10 cellular contexts compared by ENCODE assay signal in the genomic region with DNA sequence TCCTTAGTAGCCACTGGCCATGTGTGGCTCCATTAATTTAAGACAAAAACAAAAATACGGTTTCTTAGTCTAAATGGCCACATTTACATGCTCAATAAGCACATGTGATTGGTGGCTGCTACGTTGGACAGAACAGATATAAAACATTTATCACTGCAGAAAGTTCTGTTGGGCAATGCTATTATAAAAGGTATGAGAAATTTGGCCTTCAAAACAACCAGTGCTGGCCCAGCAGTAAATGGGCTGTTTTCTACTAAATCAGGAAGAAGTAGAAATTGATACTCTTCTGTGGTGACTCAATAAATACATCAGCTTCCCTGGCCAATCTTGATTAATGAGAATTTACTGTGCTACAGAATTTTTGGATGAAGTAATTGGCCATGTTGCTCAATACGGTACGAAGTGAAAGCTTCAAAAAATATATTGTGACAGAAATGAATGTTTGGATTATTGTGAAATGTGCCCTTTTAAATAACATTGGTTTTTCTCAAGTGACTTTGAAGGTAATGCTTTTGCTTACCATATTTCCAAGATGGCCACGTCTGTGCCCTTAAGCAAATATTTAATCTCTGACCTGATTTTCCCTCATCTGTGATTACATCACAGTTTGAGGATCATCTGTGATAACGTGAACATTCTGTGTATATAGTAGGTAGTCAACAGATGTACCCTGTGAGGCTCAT. TPM values are rescaled to one million over a fixed set of nuclear protein-coding genes. Genes with fewer than 3 reads are reported as not detected.
DNase-seq lines count a peak whose midpoint lies in the region; ATAC-seq, FAIRE-seq and TF ChIP-seq lines count a peak whose summit lies in the region.
"Had no signal": no experiment of that assay in that cellular context is flagged by ENCODE, and none has a peak within 500 bp of the region (broad histone marks: within the 10 kb centered on the region; RNA-seq: fewer than 3 reads in every experiment).

No MANE protein-coding gene starts in this region.

- H3K27ac ChIP-seq in HepG2 (ENCODE audit: extremely low read length, insufficient read depth, low read length) (peak overlapping the region; percentile 12), foreskin keratinocyte (no peak overlapping the region)

- peaks cover 71% of the 10 kb centered on the region for H3K36me3 Mint-ChIP-seq in activated naive CD8-positive, alpha-beta T cell treated with anti-CD3 and anti-CD28 coated beads for 36 hours

- no peaks in the 10 kb centered on the region for H3K27me3 Mint-ChIP-seq in activated naive CD8-positive, alpha-beta T cell treated with anti-CD3 and anti-CD28 coated beads for 36 hours

- H3K27me3 ChIP-seq in HepG2 (ENCODE audit: control insufficient read depth in 1 of 2, insufficient read depth in 2 of 2, low read length in 2 of 2): no peaks in the 10 kb centered on the region; a peak in 2 of 5 replicates
- no peaks in the 10 kb centered on the region for H3K27me3 ChIP-seq in foreskin keratinocyte

- H3K4me1 ChIP-seq in HepG2 (ENCODE audit: insufficient read depth, low read length) (peaks cover 74% of the 10 kb centered on the region), foreskin keratinocyte (peaks cover 18% of the 10 kb centered on the region)

- H3K9ac ChIP-seq in HepG2 (ENCODE audit: insufficient read depth, low read depth, low read length): no peak overlapping the region

- TF ChIP-seq POLR2A in HepG2 (IDR thresholded peaks at IDR 0.05; ENCODE audit: insufficient read depth in 1 of 2, low read depth in 2 of 2, low read length in 2 of 2): no peak; a peak in 1 of 4 replicates

- ATAC-seq in HepG2 (no peak), foreskin keratinocyte (no peak)

- intact Hi-C loops in HepG2 (cut with micrococcal nuclease; ENCODE audit: unreplicated experiment): no loop called here

- H3K27ac Mint-ChIP-seq in activated naive CD8-positive, alpha-beta T cell treated with anti-CD3 and anti-CD28 coated beads for 36 hours: peak overlapping the region; percentile 75

- TF ChIP-seq RAD21 in HepG2 (CRISPR knock-in tag; IDR thresholded peaks at IDR 0.05): no peak

- no peaks in the 10 kb centered on the region for H3K9me3 Mint-ChIP-seq in activated naive CD8-positive, alpha-beta T cell treated with anti-CD3 and anti-CD28 coated beads for 36 hours

- POLR2A ChIA-PET in HepG2 (lab: Yijun Ruan, JAX): interaction anchor here (1.1 to 2.1 kb wide), 3 partner anchors 11 to 47 kb away, joined by 3 to 6 read pairs (median 4); a partner anchor contains a TSS

- in situ Hi-C loops in HepG2 (cut with HindIII; ENCODE audit: extremely low pct_ligation_motif_present, low pct_unique_long_range_greater_than_20kb): no loop called here

- DNase-seq in AG10803 (ENCODE audit: low read depth) (peak; percentile 77), HuH-7 (ENCODE audit: low spot score) (peak; percentile 21), HepG2 (ENCODE audit: low spot score) (peak; percentile 89), activated gamma-delta T cell treated with Interleukin-2 at 50 U/mL for 16 hours (no peak), DMS153 treated with DMSO at 0.1 percent for 48 hours (lab: John Stamatoyannopoulos, UW; ENCODE audit: unreplicated experiment) (no peak), foreskin keratinocyte (no peak), NCI-H345 treated with DMSO at 0.1 percent for 48 hours (lab: John Stamatoyannopoulos, UW; ENCODE audit: unreplicated experiment) (no peak)
- DNase-seq in activated naive CD8-positive, alpha-beta T cell treated with anti-CD3 and anti-CD28 coated beads for 36 hours: no peak
- DNase-seq: hippocampal formation had no signal

- H3K4me2 ChIP-seq in HepG2 (ENCODE audit: low read depth, low read length): peak overlapping the region; percentile 68

- peak overlapping the region; percentile 94 for H3K4me3 Mint-ChIP-seq in activated naive CD8-positive, alpha-beta T cell treated with anti-CD3 and anti-CD28 coated beads for 36 hours

- peaks cover 15 to 37% of the 10 kb centered on the region in 2 experiments for H3K36me3 ChIP-seq in HepG2 (replicated peaks in 1 of 2; ENCODE audit: control insufficient read depth in 1 of 2, insufficient read depth in 2 of 2, low read length in 2 of 2)

- BruUV-seq in HepG2 (replicated peaks; lab: Mats Ljungman, UMichigan): TSS peak; percentile 4

- CTCF ChIA-PET in HepG2 (lab: Yijun Ruan, JAX; ENCODE audit: low intra/inter-chr PET ratio, low total read pairs): no interaction called here

- FAIRE-seq in HepG2 (lab: Jason Lieb, UNC): peak; percentile 65
- FAIRE-seq: RCC 7860 had no signal

- peaks cover 70% of the 10 kb centered on the region for H4K20me1 ChIP-seq in HepG2 (ENCODE audit: insufficient read depth, low read length)

- 15% methylated on average over 6 of the region's 6 CpGs for WGBS in HepG2 (ENCODE audit: low lambda C conversion rate)

- H3K4me1 Mint-ChIP-seq in activated naive CD8-positive, alpha-beta T cell treated with anti-CD3 and anti-CD28 coated beads for 36 hours: peaks cover 56% of the 10 kb centered on the region

- no peak overlapping the region for H3K4me3 ChIP-seq in AG10803 (ENCODE audit: low read length)
- no peak overlapping the region; a peak in 2 of 6 replicates for H3K4me3 ChIP-seq in HepG2 (replicated peaks in 1 of 3; ENCODE audit: insufficient read depth in 1 of 3, low read depth in 2 of 3, low read length in 3 of 3)

- TF ChIP-seq EP300 in HepG2 (IDR thresholded peaks at IDR 0.05; ENCODE audit: low read depth in 2 of 2, low read length in 2 of 2) (peak in 1 of 2 experiments; percentile 62; a peak in 1 of 4 replicates), HepG2 (CRISPR knock-in tag; IDR thresholded peaks at IDR 0.05; ENCODE audit: borderline replicate concordance) (no peak)

- peaks cover 91% of the 10 kb centered on the region for H3K79me2 ChIP-seq in HepG2 (ENCODE audit: insufficient read depth, low read length)

- TF ChIP-seq CTCF in AG10803 (conservative IDR thresholded peaks at IDR 0.05; ENCODE audit: low read length) (no peak), HepG2 (CRISPR knock-in tag; IDR thresholded peaks at IDR 0.05) (no peak), foreskin keratinocyte (conservative IDR thresholded peaks at IDR 0.05) (no peak)

- H2AFZ ChIP-seq in HepG2 (ENCODE audit: low read length): no peak overlapping the region

- no peaks in the 10 kb centered on the region for H3K9me3 ChIP-seq in HepG2 (ENCODE audit: low read length)

RNA-seq across cellular contexts. Expression of a gene that starts 4.2 kb away (rescaled TPM):
- 100 to 1,000 TPM; 222 to 223 TPM for total RNA-seq in activated naive CD8-positive, alpha-beta T cell treated with anti-CD3 and anti-CD28 coated beads for 36 hours
- total RNA-seq in HepG2 (2016; rRNA removed; fragmentation: Illumina TruSeq; extraction: Trizol) (306 and 476 TPM in 2 replicates), foreskin keratinocyte (137 and 170 TPM in 2 replicates)
- 42.9 and 56.4 TPM in 2 replicates for total RNA-seq in HepG2 (2016; cell fraction: cytosol; rRNA removed; fragmentation: Illumina TruSeq; extraction: Trizol; ENCODE audit: low read depth)
- 309 and 474 TPM in 2 replicates for total RNA-seq in HepG2 (2016; cell fraction: insoluble cytoplasmic fraction; rRNA removed; fragmentation: Illumina TruSeq; extraction: Trizol)
- total RNA-seq in HepG2 (2016; cell fraction: membrane; rRNA removed; fragmentation: Illumina TruSeq; extraction: Trizol): 79.1 and 92.3 TPM in 2 replicates
- total RNA-seq in HepG2 (2016; cell fraction: nucleus; rRNA removed; fragmentation: Illumina TruSeq; extraction: Trizol): 126 TPM in 2 replicates
- polyA plus RNA-seq in HepG2 (2011; rRNA removed) (95.9 and 102 TPM in 2 replicates), foreskin keratinocyte (116 and 146 TPM in 2 replicates)
- 43.2 and 82.0 TPM in 2 replicates for polyA plus RNA-seq in HepG2 (2011; cell fraction: cytosol; rRNA removed)
- polyA plus RNA-seq in HepG2 (2011; cell fraction: nucleus; rRNA removed): 19.9 and 31.3 TPM in 2 replicates
- 102 and 153 TPM in 2 replicates for polyA plus RNA-seq in HepG2 (2012)
- 26.1 and 28.0 TPM in 2 replicates for polyA plus RNA-seq in HepG2 (2016; cell fraction: cytosol; fragmentation: Illumina TruSeq; extraction: Trizol; ENCODE audit: low read depth)
- 484 and 519 TPM in 2 replicates for polyA plus RNA-seq in HepG2 (2016; cell fraction: insoluble cytoplasmic fraction; fragmentation: Illumina TruSeq; extraction: Trizol; ENCODE audit: low read depth)
- polyA plus RNA-seq in HepG2 (2016; cell fraction: membrane; fragmentation: Illumina TruSeq; extraction: Trizol; ENCODE audit: low read depth): 42.3 and 49.5 TPM in 2 replicates
- 166 and 181 TPM in 2 replicates for polyA plus RNA-seq in HepG2 (2016; cell fraction: nucleus; fragmentation: Illumina TruSeq; extraction: Trizol; ENCODE audit: insufficient read depth, low read depth)
- polyA minus RNA-seq in HepG2 (2011; rRNA and poly(A)+ RNA removed; ENCODE audit: low replicate concordance): 73.7 and 236 TPM in 2 replicates
- polyA minus RNA-seq in HepG2 (2011; cell fraction: cytosol; rRNA and poly(A)+ RNA removed): 80.4 and 96.1 TPM in 2 replicates
- polyA minus RNA-seq in HepG2 (2011; cell fraction: nucleus; rRNA and poly(A)+ RNA removed): 51.5 and 96.6 TPM in 2 replicates

RNA-seq across cellular contexts. Expression of a gene that starts 27.8 kb away (rescaled TPM):
- 10 to 100 TPM; 55.4 to 59.1 TPM for total RNA-seq in activated naive CD8-positive, alpha-beta T cell treated with anti-CD3 and anti-CD28 coated beads for 36 hours
- 44.9 and 54.0 TPM in 2 replicates for total RNA-seq in HepG2 (2016; rRNA removed; fragmentation: Illumina TruSeq; extraction: Trizol)
- 13.8 and 14.5 TPM in 2 replicates for total RNA-seq in HepG2 (2016; cell fraction: cytosol; rRNA removed; fragmentation: Illumina TruSeq; extraction: Trizol; ENCODE audit: low read depth)
- total RNA-seq in HepG2 (2016; cell fraction: insoluble cytoplasmic fraction; rRNA removed; fragmentation: Illumina TruSeq; extraction: Trizol): 42.9 and 56.1 TPM in 2 replicates
- 24.3 and 24.9 TPM in 2 replicates for total RNA-seq in HepG2 (2016; cell fraction: membrane; rRNA removed; fragmentation: Illumina TruSeq; extraction: Trizol)
- 26.7 and 27.1 TPM in 2 replicates for total RNA-seq in HepG2 (2016; cell fraction: nucleus; rRNA removed; fragmentation: Illumina TruSeq; extraction: Trizol)
- 22.4 and 23.1 TPM in 2 replicates for polyA plus RNA-seq in HepG2 (2011; rRNA removed)
- polyA plus RNA-seq in HepG2 (2011; cell fraction: cytosol; rRNA removed): 13.4 and 19.6 TPM in 2 replicates
- polyA plus RNA-seq in HepG2 (2011; cell fraction: nucleus; rRNA removed): 14.2 and 19.9 TPM in 2 replicates
- polyA plus RNA-seq in HepG2 (2012): 27.9 and 33.6 TPM in 2 replicates
- 10.1 and 11.8 TPM in 2 replicates for polyA plus RNA-seq in HepG2 (2016; cell fraction: cytosol; fragmentation: Illumina TruSeq; extraction: Trizol; ENCODE audit: low read depth)
- polyA plus RNA-seq in HepG2 (2016; cell fraction: insoluble cytoplasmic fraction; fragmentation: Illumina TruSeq; extraction: Trizol; ENCODE audit: low read depth): 53.4 and 56.9 TPM in 2 replicates
- 20.0 and 20.3 TPM in 2 replicates for polyA plus RNA-seq in HepG2 (2016; cell fraction: membrane; fragmentation: Illumina TruSeq; extraction: Trizol; ENCODE audit: low read depth)
- polyA plus RNA-seq in HepG2 (2016; cell fraction: nucleus; fragmentation: Illumina TruSeq; extraction: Trizol; ENCODE audit: insufficient read depth, low read depth): 42.2 and 47.7 TPM in 2 replicates
- polyA minus RNA-seq in HepG2 (2011; rRNA and poly(A)+ RNA removed; ENCODE audit: low replicate concordance): 14.2 and 29.7 TPM in 2 replicates
- 7.2 and 11.6 TPM in 2 replicates for polyA minus RNA-seq in HepG2 (2011; cell fraction: cytosol; rRNA and poly(A)+ RNA removed)
- 34.4 and 47.7 TPM in 2 replicates for polyA minus RNA-seq in HepG2 (2011; cell fraction: nucleus; rRNA and poly(A)+ RNA removed)
- total RNA-seq in foreskin keratinocyte: 58.2 and 66.3 TPM in 2 replicates
- polyA plus RNA-seq in foreskin keratinocyte: 51.3 and 62.5 TPM in 2 replicates

RNA-seq across cellular contexts. Expression of a gene that starts 47.2 kb away (rescaled TPM):
- total RNA-seq in activated naive CD8-positive, alpha-beta T cell treated with anti-CD3 and anti-CD28 coated beads for 36 hours: 10 to 100 TPM; 27.0 to 28.9 TPM
- total RNA-seq in HepG2 (2016; rRNA removed; fragmentation: Illumina TruSeq; extraction: Trizol) (36.6 and 51.5 TPM in 2 replicates), foreskin keratinocyte (22.9 and 24.8 TPM in 2 replicates)
- total RNA-seq in HepG2 (2016; cell fraction: cytosol; rRNA removed; fragmentation: Illumina TruSeq; extraction: Trizol; ENCODE audit: low read depth): 3.1 and 3.9 TPM in 2 replicates
- total RNA-seq in HepG2 (2016; cell fraction: insoluble cytoplasmic fraction; rRNA removed; fragmentation: Illumina TruSeq; extraction: Trizol): 36.2 and 50.8 TPM in 2 replicates
- 8.5 and 9.5 TPM in 2 replicates for total RNA-seq in HepG2 (2016; cell fraction: membrane; rRNA removed; fragmentation: Illumina TruSeq; extraction: Trizol)
- 17.2 and 19.0 TPM in 2 replicates for total RNA-seq in HepG2 (2016; cell fraction: nucleus; rRNA removed; fragmentation: Illumina TruSeq; extraction: Trizol)
- polyA plus RNA-seq in HepG2 (2011; rRNA removed) (12.4 and 12.9 TPM in 2 replicates), foreskin keratinocyte (11.0 and 13.0 TPM in 2 replicates)
- polyA plus RNA-seq in HepG2 (2011; cell fraction: cytosol; rRNA removed): 7.3 and 9.6 TPM in 2 replicates
- polyA plus RNA-seq in HepG2 (2011; cell fraction: nucleus; rRNA removed): 4.2 and 5.2 TPM in 2 replicates
- 10.5 and 14.2 TPM in 2 replicates for polyA plus RNA-seq in HepG2 (2012)
- 1.4 and 1.8 TPM in 2 replicates for polyA plus RNA-seq in HepG2 (2016; cell fraction: cytosol; fragmentation: Illumina TruSeq; extraction: Trizol; ENCODE audit: low read depth)
- polyA plus RNA-seq in HepG2 (2016; cell fraction: insoluble cytoplasmic fraction; fragmentation: Illumina TruSeq; extraction: Trizol; ENCODE audit: low read depth): 30.6 and 31.7 TPM in 2 replicates
- 2.9 and 3.4 TPM in 2 replicates for polyA plus RNA-seq in HepG2 (2016; cell fraction: membrane; fragmentation: Illumina TruSeq; extraction: Trizol; ENCODE audit: low read depth)
- 15.2 TPM in 2 replicates for polyA plus RNA-seq in HepG2 (2016; cell fraction: nucleus; fragmentation: Illumina TruSeq; extraction: Trizol; ENCODE audit: insufficient read depth, low read depth)
- 13.5 and 23.0 TPM in 2 replicates for polyA minus RNA-seq in HepG2 (2011; rRNA and poly(A)+ RNA removed; ENCODE audit: low replicate concordance)
- polyA minus RNA-seq in HepG2 (2011; cell fraction: cytosol; rRNA and poly(A)+ RNA removed): 13.7 and 17.2 TPM in 2 replicates
- polyA minus RNA-seq in HepG2 (2011; cell fraction: nucleus; rRNA and poly(A)+ RNA removed): 13.6 and 16.0 TPM in 2 replicates

Comparison
In these comparisons a context has a peak if more than half of its experiments do, and no peak if none do; other contexts are left out.
1. DNase-seq: peak in AG10803 (single experiment), HuH-7 (single experiment) and HepG2 (single experiment); none in activated naive CD8-positive, alpha-beta T cell treated with anti-CD3 and anti-CD28 coated beads for 36 hours (single experiment), activated gamma-delta T cell treated with Interleukin-2 at 50 U/mL for 16 hours (single experiment), DMS153 treated with DMSO at 0.1 percent for 48 hours (single experiment), foreskin keratinocyte (0 of 2) and NCI-H345 treated with DMSO at 0.1 percent for 48 hours (single experiment).